ENCODE assay signal across 27 cellular contexts in the genomic region with DNA sequence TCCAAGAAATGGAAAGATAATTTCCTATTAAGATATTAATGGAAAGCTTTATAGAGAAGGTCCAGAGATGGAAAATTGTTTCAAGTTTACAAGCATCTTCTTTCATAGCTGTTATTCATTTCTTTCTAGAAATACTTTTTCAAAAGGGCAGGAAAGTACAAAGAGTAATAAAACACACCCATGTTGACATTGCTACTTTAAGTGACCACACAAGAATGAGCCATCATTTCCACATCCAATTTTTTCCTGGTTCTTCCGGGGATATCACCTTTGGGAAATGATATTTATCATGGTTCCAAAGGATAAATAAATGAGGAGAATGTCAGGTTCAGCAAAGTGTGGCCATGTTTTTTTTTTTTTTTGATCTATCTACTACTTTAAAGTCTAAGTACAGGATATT. TPM values are rescaled to one million over a fixed set of nuclear protein-coding genes. Genes with fewer than 3 reads are reported as not detected.
DNase-seq lines count a peak whose midpoint lies in the region; ATAC-seq, FAIRE-seq and TF ChIP-seq lines count a peak whose summit lies in the region.
"Had no signal": no experiment of that assay in that cellular context is flagged by ENCODE, and none has a peak within 500 bp of the region (broad histone marks: within the 10 kb centered on the region; RNA-seq: fewer than 3 reads in every experiment).

No MANE protein-coding gene starts in this region.

- H3K4me1 ChIP-seq in pancreas = no peaks in the 10 kb centered on the region
- H3K4me1 ChIP-seq: BE2C; BLaER1 treated with 17β-estradiol and CSF1 and Interleukin-3, amounts not matched to agents 10 nM and 100 nM had no signal

- H3K27ac ChIP-seq in pancreas = no peak overlapping the region
- H3K27ac ChIP-seq: 22Rv1; BLaER1 treated with 17β-estradiol and CSF1 and Interleukin-3, amounts not matched to agents 10 nM and 100 nM; GM23248 had no signal

- ATAC-seq in pancreas = no peak
- ATAC-seq: GM12878 had no signal

- peaks cover 0 to 39% (median 0%) of the 10 kb centered on the region in 4 donors for H3K27me3 ChIP-seq in pancreas

- H3K4me3 ChIP-seq in pancreas = no peak overlapping the region
- H3K4me3 ChIP-seq: BLaER1 treated with 17β-estradiol and CSF1 and Interleukin-3, amounts not matched to agents 10 nM and 100 nM; GM12878; GM23248 had no signal

- H3K9me3 ChIP-seq in pancreas = no peaks in the 10 kb centered on the region
- H3K9me3 ChIP-seq: BE2C; BLaER1 treated with 17β-estradiol and CSF1 and Interleukin-3, amounts not matched to agents 10 nM and 100 nM had no signal

- DNase-seq in DMS153 (lab: John Stamatoyannopoulos, UW) = peak; percentile 4
- no peak for DNase-seq in DMS153 treated with DMSO at 0.1 percent for 48 hours (lab: John Stamatoyannopoulos, UW; ENCODE audit: unreplicated experiment)
- DNase-seq in pancreas = no peak
- DNase-seq in AG08396 (ENCODE audit: low spot score) = no peak
- DNase-seq in stimulated activated CD8-positive, alpha-beta memory T cell treated with anti-CD3 and anti-CD28 coated beads, Interleukin-4, amount 100 ng/mL, for 48 hours = no peak
- no peak for DNase-seq in NCI-H1436 treated with DMSO at 0.1 percent for 48 hours (lab: John Stamatoyannopoulos, UW)
- no peak for DNase-seq in DMS 273 (lab: John Stamatoyannopoulos, UW; ENCODE audit: unreplicated experiment)
- DNase-seq: AML-193; BE2C; CD4-positive, alpha-beta T cell; CD8-positive, alpha-beta memory T cell; DMS79; EL; GDM1; GM23248; H7; HCEC 1CT had no signal

- peak; percentile 86 for FAIRE-seq in colon (lab: Jason Lieb, UNC)
- FAIRE-seq in pancreas (lab: Jason Lieb, UNC) = peak; percentile 66
- FAIRE-seq: A204.1, D721Med, GM12878, GM19239, H1 had no signal

- intact Hi-C loops in pancreas (cut with DNase I) = no loop called here

- no peak for TF ChIP-seq CTCF in pancreas (IDR thresholded peaks at IDR 0.05)

- 29 to 47% methylated on average over 1 of the region's 1 CpG for WGBS in pancreas, 2 donors

- no peaks in the 10 kb centered on the region for H3K36me3 ChIP-seq in pancreas
- H3K36me3 ChIP-seq: BE2C; BLaER1 treated with 17β-estradiol and CSF1 and Interleukin-3, amounts not matched to agents 10 nM and 100 nM had no signal

RNA-seq across cellular contexts. Expression of a gene that starts 4.5 kb away (rescaled TPM):
- total RNA-seq in pancreas = not detected
- polyA plus RNA-seq in pancreas = under 1 TPM in 1 of 2 donors, not detected in 1; 0.05 TPM
- total RNA-seq: CD4-positive, alpha-beta T cell; CD8-positive, alpha-beta memory T cell; GM12878; H1; H7 had no signal
- polyA plus RNA-seq: AG04450; CD14-positive monocyte; CD8-positive, alpha-beta memory T cell; GM23248; H1 had no signal
